In the genomic region with DNA sequence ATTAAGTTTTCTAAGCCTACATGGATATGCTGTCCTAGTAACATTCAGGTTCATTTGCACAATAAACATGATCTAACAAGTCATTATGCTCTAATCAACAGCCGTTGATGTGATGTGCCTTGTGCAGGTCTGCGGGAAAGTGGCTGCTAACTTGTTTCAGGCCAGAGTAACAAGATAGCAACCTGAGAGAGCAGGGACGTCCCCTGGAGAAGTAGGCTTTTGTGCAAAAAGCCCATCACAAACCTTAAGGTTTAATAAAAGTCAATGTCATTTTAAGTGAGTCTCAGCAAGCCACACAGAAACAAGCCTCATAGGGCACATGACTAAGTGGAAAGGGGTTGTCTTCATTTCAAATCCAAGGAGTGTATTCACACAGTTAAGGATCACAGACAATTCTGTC, we compare ENCODE assay signal across 14 cellular contexts. TPM values are rescaled to one million over a fixed set of nuclear protein-coding genes. Genes with fewer than 3 reads are reported as not detected.
DNase-seq lines count a peak whose midpoint lies in the region; ATAC-seq and TF ChIP-seq lines count a peak whose summit lies in the region.
"Had no signal": no experiment of that assay in that cellular context is flagged by ENCODE, and none has a peak within 500 bp of the region (broad histone marks: within the 10 kb centered on the region; RNA-seq: fewer than 3 reads in every experiment).

No MANE protein-coding gene starts in this region.

- no peak for TF ChIP-seq CTCF in mammary epithelial cell (conservative IDR thresholded peaks at IDR 0.05 in 1 of 2, IDR thresholded peaks at IDR 0.05 in 1 of 2; ENCODE audit: extremely low read depth in 1 of 2, insufficient read depth in 1 of 2, low read depth in 1 of 2, low read length in 2 of 2)
- TF ChIP-seq CTCF in MCF 10A (IDR thresholded peaks at IDR 0.05; ENCODE audit: unreplicated experiment): no peak
- TF ChIP-seq CTCF in VCaP (conservative IDR thresholded peaks at IDR 0.05): no peak
- no peak for TF ChIP-seq CTCF in left lung (IDR thresholded peaks at IDR 0.05)
- TF ChIP-seq CTCF in uterus (IDR thresholded peaks at IDR 0.05): no peak

- dilution Hi-C loops in mammary epithelial cell (cut with HindIII; ENCODE audit: low sequenced_read_pairs): loop anchor here (10.0 kb wide), 1 partner anchor 64 kb away; no protein-coding TSS in a partner anchor

- H3K27me3 ChIP-seq in mammary epithelial cell (ENCODE audit: insufficient read depth, low read length): no peaks in the 10 kb centered on the region
- no peaks in the 10 kb centered on the region for H3K27me3 ChIP-seq in left lung
- H3K27me3 ChIP-seq in uterus: no peaks in the 10 kb centered on the region
- H3K27me3 ChIP-seq: SJCRH30, suprapubic skin had no signal

- no peak overlapping the region for H3K27ac Mint-ChIP-seq in MCF 10A (ENCODE audit: low read depth, unreplicated experiment)

- H3K4me1 ChIP-seq in mammary epithelial cell (ENCODE audit: insufficient read depth, low read length) (peaks cover 12% of the 10 kb centered on the region), left lung (peaks cover 26 to 48% of the 10 kb centered on the region in 2 donors), uterus (peaks cover 16 to 34% of the 10 kb centered on the region in 2 donors)

- in situ Hi-C loops in mammary epithelial cell (cut with MboI; ENCODE audit: low sequenced_read_pairs in 2 of 2): no loop called here

- peaks cover 59% of the 10 kb centered on the region for H3K36me3 Mint-ChIP-seq in MCF 10A (ENCODE audit: insufficient read depth, unreplicated experiment)

- H3K27ac ChIP-seq in mammary epithelial cell (ENCODE audit: insufficient read depth, low read depth, low read length): no peak overlapping the region
- H3K27ac ChIP-seq in VCaP: peak overlapping the region; percentile 61
- peak overlapping the region; percentile 1 to 2 for H3K27ac ChIP-seq in left lung
- peak overlapping the region; percentile 21 to 33 for H3K27ac ChIP-seq in uterus
- H3K27ac ChIP-seq: SJCRH30, suprapubic skin had no signal

- peaks cover 61% of the 10 kb centered on the region for H3K4me1 Mint-ChIP-seq in MCF 10A (ENCODE audit: insufficient read depth, unreplicated experiment)

- no peak for ATAC-seq in left lung

- no peak for TF ChIP-seq POLR2A in uterus (IDR thresholded peaks at IDR 0.05)

- H3K9ac ChIP-seq in mammary epithelial cell (ENCODE audit: insufficient read depth, low read length): no peak overlapping the region

- no peak overlapping the region for H3K4me3 Mint-ChIP-seq in MCF 10A (ENCODE audit: unreplicated experiment)

- peak overlapping the region; percentile 11 for H3K4me2 ChIP-seq in mammary epithelial cell (ENCODE audit: insufficient read depth, low read depth, low read length)

- no peaks in the 10 kb centered on the region for H3K9me3 ChIP-seq in mammary epithelial cell (replicated peaks; ENCODE audit: insufficient read depth, low read length)
- no peaks in the 10 kb centered on the region for H3K9me3 ChIP-seq in left lung
- no peaks in the 10 kb centered on the region for H3K9me3 ChIP-seq in uterus
- H3K9me3 ChIP-seq: SJCRH30, suprapubic skin had no signal

- peaks cover 4% of the 10 kb centered on the region for H3K79me2 ChIP-seq in mammary epithelial cell (ENCODE audit: insufficient read depth, low read length)

- CTCF ChIA-PET in mammary epithelial cell (lab: Charles Lee; ENCODE audit: low non-redundant PET) (no interaction called here), MCF 10A (lab: Yijun Ruan, JAX) (no interaction called here)

- H4K20me1 ChIP-seq in mammary epithelial cell (ENCODE audit: insufficient read depth, low read length): no peaks in the 10 kb centered on the region

- DNase-seq in mammary epithelial cell: no peak
- no peak for DNase-seq in MCF 10A (ENCODE audit: unreplicated experiment)
- no peak for DNase-seq in left lung
- DNase-seq in uterus: no peak
- DNase-seq in cerebellar nuclear complex (lab: John Stamatoyannopoulos, UW): no peak
- no peak for DNase-seq in C1 segment of cervical spinal cord (lab: John Stamatoyannopoulos, UW)
- DNase-seq in SKM-1 treated with dmso at 0.1 percent for 144 hours (lab: John Stamatoyannopoulos, UW; ENCODE audit: unreplicated experiment): no peak
- DNase-seq: activated CD8-positive, alpha-beta memory T cell treated with anti-CD3 and anti-CD28 coated beads, Interleukin-2, amount 50 U/mL, for 48 hours; aorta; DMS79; SJCRH30 had no signal

- H3K9me3 Mint-ChIP-seq in MCF 10A (ENCODE audit: unreplicated experiment): no peaks in the 10 kb centered on the region

- WGBS in mammary epithelial cell (ENCODE audit: low coverage, missing lambda C conversion rate): 40% methylated on average over 3 of the region's 3 CpGs

- intact Hi-C loops in mammary epithelial cell (cut with micrococcal nuclease) (loop anchor here (5.0 kb wide), 1 partner anchor 62 kb away; no protein-coding TSS in a partner anchor), MCF 10A (cut with micrococcal nuclease) (no loop called here), left lung (cut with DNase I) (no loop called here), uterus (cut with DNase I; ENCODE audit: low total_unique reads) (no loop called here)

- POLR2A ChIA-PET in MCF 10A (lab: Yijun Ruan, JAX): interaction anchor here (3.0 kb wide), 1 partner anchor 11 kb away, joined by 16 read pairs; no protein-coding TSS in a partner anchor

- no peaks in the 10 kb centered on the region for H3K27me3 Mint-ChIP-seq in MCF 10A (ENCODE audit: insufficient read depth, unreplicated experiment)

- H3K36me3 ChIP-seq in mammary epithelial cell (ENCODE audit: insufficient read depth, low read length): no peaks in the 10 kb centered on the region
- no peaks in the 10 kb centered on the region for H3K36me3 ChIP-seq in left lung
- H3K36me3 ChIP-seq in uterus: no peaks in the 10 kb centered on the region
- H3K36me3 ChIP-seq: SJCRH30, suprapubic skin had no signal

- BruUV-seq in mammary epithelial cell (replicated peaks; lab: Mats Ljungman, UMichigan) (no TSS peak), MCF 10A (replicated peaks; lab: Mats Ljungman, UMichigan) (no TSS peak)

- H3K4me3 ChIP-seq in mammary epithelial cell (replicated peaks in 1 of 3; ENCODE audit: insufficient read depth in 1 of 3, low read depth in 2 of 3, low read length in 3 of 3): no peak overlapping the region
- H3K4me3 ChIP-seq in left lung: no peak overlapping the region
- H3K4me3 ChIP-seq in uterus: no peak overlapping the region
- H3K4me3 ChIP-seq: lung, SJCRH30, suprapubic skin had no signal

- H2AFZ ChIP-seq in mammary epithelial cell (ENCODE audit: low read depth, low read length): no peak overlapping the region

RNA-seq across cellular contexts. Expression of gene FOXO1, which starts 17.6 kb away (rescaled TPM):
- 10 to 100 TPM; 10.1 to 23.3 TPM for total RNA-seq in mammary epithelial cell
- 3.3 TPM for polyA plus RNA-seq in mammary epithelial cell
- 15.0 TPM for polyA minus RNA-seq in mammary epithelial cell
- 37.1 and 37.7 TPM in 2 replicates for total RNA-seq in MCF 10A (2022)
- total RNA-seq in left lung: 10 to 100 TPM; 19.3 to 24.0 TPM
- total RNA-seq in uterus: 100 to 1,000 TPM in 1 of 4 donors, 10 to 100 TPM in 3; 46.8 to 130 (median 60.9) TPM
